Comparison of ENCODE assay signal across 9 cellular contexts in the genomic region with DNA sequence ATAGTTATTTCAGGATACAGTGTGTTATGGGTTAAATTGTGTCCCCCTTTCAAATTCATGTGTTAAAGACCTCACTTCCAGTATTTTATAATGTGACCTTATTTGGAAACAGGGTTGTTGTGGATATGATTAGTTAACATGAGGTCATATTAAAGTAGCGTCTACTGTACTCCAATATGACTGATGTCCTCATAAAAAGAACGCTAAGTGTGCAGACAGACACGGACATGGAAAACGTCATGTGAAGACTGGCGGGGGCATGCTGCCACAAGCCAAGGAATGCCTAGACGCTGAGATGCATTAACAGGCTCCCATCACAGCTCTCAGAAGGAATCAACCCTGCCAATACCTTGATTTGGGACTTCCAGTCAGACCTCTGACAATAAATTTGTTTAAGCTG. TPM values are rescaled to one million over a fixed set of nuclear protein-coding genes. Genes with fewer than 3 reads are reported as not detected.
DNase-seq lines count a peak whose midpoint lies in the region; ATAC-seq and TF ChIP-seq lines count a peak whose summit lies in the region.
"Had no signal": no experiment of that assay in that cellular context is flagged by ENCODE, and none has a peak within 500 bp of the region (broad histone marks: within the 10 kb centered on the region; RNA-seq: fewer than 3 reads in every experiment).

No MANE protein-coding gene starts in this region.

- peaks cover 89% of the 10 kb centered on the region for H3K79me2 ChIP-seq in Karpas-422 (ENCODE audit: low read length)

- H3K36me3 ChIP-seq in Caco-2 (ENCODE audit: control insufficient read depth, insufficient read depth, low read length), result 0 out of 2 replicates have a peak, but pooled peaks cover 3% of the 10 kb centered on the region
- H3K36me3 ChIP-seq in Karpas-422 (ENCODE audit: insufficient read depth, low read length), result peaks cover 34% of the 10 kb centered on the region

- intact Hi-C loops in Caco-2 (cut with micrococcal nuclease; ENCODE audit: unreplicated experiment), result no loop called here

- peak overlapping the region; percentile 83 for H3K27ac ChIP-seq in Karpas-422 (ENCODE audit: low read length)

- H3K27ac Mint-ChIP-seq in Caco-2 (ENCODE audit: unreplicated experiment), result no peak overlapping the region
- H3K27ac Mint-ChIP-seq in chondrocyte (ENCODE audit: unreplicated experiment), result peak overlapping the region; percentile 86
- H3K27ac Mint-ChIP-seq in nephron progenitor cell, result no peak overlapping the region

- ATAC-seq in GM19324 (IDR thresholded peaks at IDR 0.05; ENCODE audit: low FRiP score, unreplicated experiment) (no peak), HG03159 (IDR thresholded peaks at IDR 0.05; ENCODE audit: unreplicated experiment) (no peak), HG02623 (IDR thresholded peaks at IDR 0.05; ENCODE audit: unreplicated experiment) (no peak)
- ATAC-seq: left lung had no signal

- H3K27me3 Mint-ChIP-seq in Caco-2 (ENCODE audit: insufficient read depth, unreplicated experiment) (no peaks in the 10 kb centered on the region), chondrocyte (ENCODE audit: low read depth) (no peaks in the 10 kb centered on the region), nephron progenitor cell (ENCODE audit: low read depth, poor library complexity) (no peaks in the 10 kb centered on the region)

- H3K9me3 ChIP-seq in Caco-2 (no peaks in the 10 kb centered on the region), Karpas-422 (ENCODE audit: low read length) (no peaks in the 10 kb centered on the region)
- H3K9me3 ChIP-seq: left lung had no signal

- H3K4me1 Mint-ChIP-seq in Caco-2 (ENCODE audit: low read depth, unreplicated experiment) (peaks cover 10% of the 10 kb centered on the region), chondrocyte (ENCODE audit: low read depth) (peaks cover 67% of the 10 kb centered on the region), nephron progenitor cell (peaks cover 68% of the 10 kb centered on the region)

- no peaks in the 10 kb centered on the region for H3K9me2 ChIP-seq in Karpas-422 (replicated peaks; ENCODE audit: insufficient read depth, low read length)

- BruUV-seq in Caco-2 (replicated peaks; lab: Mats Ljungman, UMichigan), result no TSS peak

- H3K9me3 Mint-ChIP-seq in Caco-2 (ENCODE audit: unreplicated experiment), result no peaks in the 10 kb centered on the region
- H3K9me3 Mint-ChIP-seq in chondrocyte (ENCODE audit: low read depth), result no peaks in the 10 kb centered on the region
- no peaks in the 10 kb centered on the region for H3K9me3 Mint-ChIP-seq in nephron progenitor cell

- H3K27me3 ChIP-seq in Caco-2 (replicated peaks; ENCODE audit: control insufficient read depth, insufficient read depth, low read length) (no peaks in the 10 kb centered on the region), Karpas-422 (ENCODE audit: low read length) (no peaks in the 10 kb centered on the region)
- H3K27me3 ChIP-seq: left lung had no signal

- H3K4me1 ChIP-seq in Caco-2 (peaks cover 22% of the 10 kb centered on the region), Karpas-422 (ENCODE audit: low read length) (peaks cover 55% of the 10 kb centered on the region)

- peak overlapping the region; percentile 92 for H3K4me2 ChIP-seq in Karpas-422 (ENCODE audit: low read depth, low read length, poor library complexity, severe bottlenecking)

- H3K36me3 Mint-ChIP-seq in Caco-2 (ENCODE audit: insufficient read depth, unreplicated experiment) (peaks cover 73% of the 10 kb centered on the region), chondrocyte (ENCODE audit: low read depth) (no peaks in the 10 kb centered on the region), nephron progenitor cell (ENCODE audit: low read depth) (peaks cover 44% of the 10 kb centered on the region)

- peak overlapping the region; percentile 96 for H3K9ac ChIP-seq in Karpas-422 (ENCODE audit: low read length)

- DNase-seq in Caco-2 (no peak), Karpas-422 (no peak), chondrocyte (ENCODE audit: low spot score) (no peak), nephron progenitor cell (no peak), SIG-M5 (lab: John Stamatoyannopoulos, UW) (no peak)
- DNase-seq: left lung had no signal

- H4K20me1 ChIP-seq in Karpas-422 (ENCODE audit: insufficient read depth, low read depth, low read length), result peaks cover 11% of the 10 kb centered on the region; the same call in 1 of the 2 replicates

- CTCF ChIA-PET in Caco-2 (lab: Charles Lee), result no interaction called here

- H3K4me3 Mint-ChIP-seq in Caco-2 (ENCODE audit: unreplicated experiment) (peak overlapping the region; percentile 95), chondrocyte (ENCODE audit: unreplicated experiment) (peak overlapping the region; percentile 96), nephron progenitor cell (peak overlapping the region; percentile 98)

- POLR2A ChIA-PET in Caco-2 (lab: Charles Lee), result no interaction called here

- no peak overlapping the region for H2AFZ ChIP-seq in Karpas-422 (ENCODE audit: low read length)

- H3K4me3 ChIP-seq in Caco-2 (ENCODE audit: low read depth, low read length) (peak overlapping the region; percentile 9; the same call in 1 of the 2 replicates), Karpas-422 (ENCODE audit: low read length) (peak overlapping the region; percentile 92)

- TF ChIP-seq CTCF in Caco-2 (IDR thresholded peaks at IDR 0.05; ENCODE audit: insufficient read depth in 1 of 2, low read depth in 1 of 2, low read length in 1 of 2, severe bottlenecking in 1 of 2, unreplicated experiment in 1 of 2) (no peak), chondrocyte (IDR thresholded peaks at IDR 0.05) (no peak), nephron progenitor cell (IDR thresholded peaks at IDR 0.05) (no peak)

RNA-seq across cellular contexts. Expression of a gene that starts 1.5 kb away (rescaled TPM):
- 20.6 and 22.9 TPM in 2 replicates for total RNA-seq in Caco-2 (2022)
- total RNA-seq in Karpas-422 (2014; rRNA removed; shearing (Covaris generic); ENCODE audit: low replicate concordance), result 13.3 and 15.2 TPM in 2 replicates
- total RNA-seq in chondrocyte, result 10.9 to 15.5 TPM (median 12.4 TPM) in 3 replicates

RNA-seq across cellular contexts. Expression of a gene that starts 5.8 kb away (rescaled TPM):
- total RNA-seq in Caco-2 (2022) (121 and 133 TPM in 2 replicates), chondrocyte (39.0 to 45.7 TPM (median 40.6 TPM) in 3 replicates)
- total RNA-seq in Karpas-422 (2014; rRNA removed; shearing (Covaris generic); ENCODE audit: low replicate concordance), result 129 and 150 TPM in 2 replicates

RNA-seq across cellular contexts. Expression of a gene that starts 29.0 kb away (rescaled TPM):
- total RNA-seq in Caco-2 (2022) (not detected in 2 replicates), chondrocyte (not detected in 3 replicates)
- not detected in 2 replicates for total RNA-seq in Karpas-422 (2014; rRNA removed; shearing (Covaris generic); ENCODE audit: low replicate concordance)
- total RNA-seq: left lung had no signal
